In the genomic region with DNA sequence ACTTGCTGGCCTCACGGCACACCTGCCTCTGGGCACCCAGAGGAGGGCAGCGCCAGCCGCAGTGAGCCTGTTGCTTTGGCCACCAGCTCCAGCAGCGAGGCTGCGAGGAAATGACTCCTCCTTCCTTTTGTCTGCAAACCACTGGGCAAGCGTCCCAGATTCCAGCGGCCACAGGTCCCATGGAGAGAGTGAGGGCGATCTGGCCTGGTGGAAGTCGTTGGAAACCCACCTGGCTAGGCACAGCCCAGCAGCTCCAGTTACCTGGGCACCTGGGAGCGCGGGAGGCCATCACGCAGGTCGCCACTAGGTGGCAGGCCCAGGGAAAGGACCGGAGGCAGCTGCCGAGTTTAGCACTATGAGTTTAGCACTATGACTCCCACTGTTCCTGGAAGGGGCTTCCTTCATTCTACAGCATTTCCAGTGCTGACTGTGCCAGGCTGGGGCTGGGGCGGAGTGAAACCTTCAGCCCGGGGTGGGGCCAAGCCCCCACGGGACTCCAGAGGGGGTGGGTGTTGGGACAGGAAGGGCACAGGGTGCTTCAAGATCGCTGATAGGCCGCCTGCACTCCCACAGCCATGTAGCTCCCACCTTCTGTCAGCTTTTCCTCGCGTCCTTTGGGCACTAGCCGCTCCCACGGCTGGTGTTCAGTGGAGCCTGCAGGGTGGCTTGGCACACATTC, we compare ENCODE assay signal across 8 cellular contexts. TPM values are rescaled to one million over a fixed set of nuclear protein-coding genes. Genes with fewer than 3 reads are reported as not detected.
DNase-seq lines count a peak whose midpoint lies in the region; ATAC-seq, FAIRE-seq and TF ChIP-seq lines count a peak whose summit lies in the region.

No MANE protein-coding gene starts in this region.

- H3K9me3 ChIP-seq in GM12878 (replicated peaks; ENCODE audit: control insufficient read depth, insufficient read depth, low read length) (no peaks in the 10 kb centered on the region), left lung (no peaks in the 10 kb centered on the region)

- H3K4me3 ChIP-seq in GM12865 (ENCODE audit: low read depth, low read length) (no peak overlapping the region), GM12878 (no peak overlapping the region), left lung (no peak overlapping the region)

- H3K4me1 ChIP-seq in GM12878 (ENCODE audit: control insufficient read depth, insufficient read depth, low read length) (peaks cover 10% of the 10 kb centered on the region), left lung (peaks cover 24 to 46% of the 10 kb centered on the region in 2 donors)

- TF ChIP-seq POLR2A in GM12878 (IDR thresholded peaks at IDR 0.05; ENCODE audit: low read depth, low read length): no peak

- H4K20me1 ChIP-seq in GM12878 (ENCODE audit: control insufficient read depth, insufficient read depth): no peaks in the 10 kb centered on the region; the same call in 1 of the 2 replicates

- TF ChIP-seq CTCF in GM12865 (IDR thresholded peaks at IDR 0.05; ENCODE audit: insufficient read depth, low read depth, low read length, missing control alignments) (peak; percentile 90), GM12878 (IDR thresholded peaks at IDR 0.05 in 2 of 3, conservative IDR thresholded peaks at IDR 0.05 in 1 of 3; ENCODE audit: control insufficient read depth in 2 of 3, extremely low read depth in 1 of 3, insufficient read depth in 1 of 3, low read depth in 3 of 3, low read length in 3 of 3) (peak; percentile 80 to 91 (median 85)), left lung (IDR thresholded peaks at IDR 0.05) (peak; percentile 57 to 74)

- no peak overlapping the region for H3K4me2 ChIP-seq in GM12878 (ENCODE audit: control insufficient read depth, insufficient read depth)

- POLR2A ChIA-PET in GM12878 (lab: Charles Lee): interaction anchor here (1.3 kb wide), 1 partner anchor 14 kb away, joined by 3 read pairs; no protein-coding TSS in a partner anchor

- H3K27ac ChIP-seq in GM12878 (ENCODE audit: control insufficient read depth, insufficient read depth) (no peak overlapping the region), left lung (no peak overlapping the region)

- TF ChIP-seq EP300 in GM12878 (IDR thresholded peaks at IDR 0.05; ENCODE audit: borderline replicate concordance in 1 of 2, control insufficient read depth in 1 of 2, low read depth in 2 of 2, low read length in 2 of 2): no peak

- intact Hi-C loops in GM12878 (cut with micrococcal nuclease; ENCODE audit: unreplicated experiment) (no loop called here), left lung (cut with DNase I) (no loop called here)

- no TSS peak for BruUV-seq in GM12878 (replicated peaks; lab: Mats Ljungman, UMichigan)

- H2AFZ ChIP-seq in GM12878 (ENCODE audit: control insufficient read depth, low read depth, low read length): no peak overlapping the region

- CTCF ChIA-PET in GM12878 (lab: Yijun Ruan, JAX): interaction anchor here (0.6 to 10.9 kb wide), 21 partner anchors 10 to 314 kb away, joined by 3 to 137 read pairs (median 4); a partner anchor contains a TSS

- peak; percentile 52 for TF ChIP-seq RAD21 in GM12878 (IDR thresholded peaks at IDR 0.05; ENCODE audit: insufficient read depth, low read depth, low read length)

- no peak overlapping the region for H3K9ac ChIP-seq in GM12878 (ENCODE audit: control insufficient read depth, insufficient read depth, low read length)

- H3K36me3 ChIP-seq in GM12878 (ENCODE audit: control insufficient read depth in 2 of 2, insufficient read depth in 2 of 2, low read length in 1 of 2) (no peaks in the 10 kb centered on the region), left lung (no peaks in the 10 kb centered on the region)

- H3K27me3 ChIP-seq in GM12878 (replicated peaks in 1 of 2; ENCODE audit: control insufficient read depth in 2 of 2, insufficient read depth in 2 of 2, low read length in 1 of 2) (peaks cover 18 to 22% of the 10 kb centered on the region in 2 experiments; a peak in 3 of 4 replicates), left lung (peaks cover 59 to 100% of the 10 kb centered on the region in 2 donors)

- SMC1A ChIA-PET in GM12878 (lab: Charles Lee; ENCODE audit: uncharacterized antibody, unreplicated experiment): interaction anchor here (0.6 to 2.3 kb wide), 4 partner anchors 10 to 68 kb away, joined by 3 to 17 read pairs (median 4); a partner anchor contains a TSS

- in situ Hi-C loops in GM12878 (cut with MboI): no loop called here

- no peaks in the 10 kb centered on the region for H3K79me2 ChIP-seq in GM12878 (ENCODE audit: control insufficient read depth, insufficient read depth, low read length)

- peak; percentile 98 for FAIRE-seq in GM12878 (lab: Jason Lieb, UNC)

- peak; percentile 75 for ATAC-seq in GM12878
- ATAC-seq in left lung: peak; percentile 76
- ATAC-seq in GM21367 (IDR thresholded peaks at IDR 0.05; ENCODE audit: unreplicated experiment): no peak

- peak; percentile 63 for DNase-seq in GM12865 (ENCODE audit: low read depth)
- DNase-seq in NAMALWA (ENCODE audit: low spot score): peak; percentile 73
- peak; percentile 15 for DNase-seq in T1000 (lab: John Stamatoyannopoulos, UW)
- no peak for DNase-seq in GM12878 (ENCODE audit: low read depth, low spot score)
- DNase-seq in left lung: peak in 1 of 2 donors; percentile 85
- DNase-seq in stimulated activated CD8-positive, alpha-beta memory T cell treated with anti-CD3 and anti-CD28 coated beads, Interleukin-2, amount 100 ng/mL, for 48 hours (ENCODE audit: low read depth in 2 of 2): peak; percentile 55 to 66
- no peak for DNase-seq in foreskin melanocyte

- RAD21 ChIA-PET in GM12878 (lab: Charles Lee; ENCODE audit: unreplicated experiment): interaction anchor here (0.7 to 3.9 kb wide), 4 partner anchors 15 to 34 kb away, joined by 3 to 44 read pairs (median 3); no protein-coding TSS in a partner anchor

- WGBS in GM12878 (ENCODE audit: insufficient coverage, insufficient replicate concordance, low lambda C conversion rate, missing lambda C conversion rate): 13% methylated on average over 24 of the region's 24 CpGs

RNA-seq across cellular contexts. Expression of a gene that starts 1.1 kb away (rescaled TPM):
- total RNA-seq in GM12878 (2013; cell fraction: nucleolus; rRNA removed): 0.59 and 1.2 TPM in 2 replicates
- total RNA-seq in GM12878 (2014; rRNA removed): 0.44 TPM in 1 of 2 replicates, not detected in the other
- total RNA-seq in GM12878 (2014; rRNA removed; fragmentation: Illumina TruSeq; extraction: Trizol): not detected in 2 replicates
- 0.59 and 0.90 TPM in 2 replicates for total RNA-seq in GM12878 (2021)
- polyA plus RNA-seq in GM12878 (2011; ENCODE audit: low read depth): not detected
- polyA plus RNA-seq in GM12878 (2011; rRNA removed): 0.19 and 0.71 TPM in 2 replicates
- polyA plus RNA-seq in GM12878 (2011; cell fraction: cytosol; rRNA removed): 0.43 and 0.60 TPM in 2 replicates
- polyA plus RNA-seq in GM12878 (2011; cell fraction: nucleus; rRNA removed): 9.4 and 9.6 TPM in 2 replicates
- polyA plus RNA-seq in GM12878 (2012): 0.51 and 0.54 TPM in 2 replicates
- not detected in 2 replicates for polyA plus RNA-seq in GM12878 (2014; fragmentation: Illumina TruSeq; extraction: Trizol)
- polyA plus RNA-seq in GM12878 (2014; fragmentation: Nextera tagmentation; extraction: Ambion mirVana): not detected
- polyA plus RNA-seq in GM12878 (2014; rRNA removed): 0.18 and 0.28 TPM in 2 replicates
- not detected for polyA plus RNA-seq in GM12878 (2016; fragmentation: Nextera tagmentation; extraction: Ambion mirVana)
- 1.8 TPM in 1 of 2 replicates, not detected in the other for polyA minus RNA-seq in GM12878 (2011; rRNA and poly(A)+ RNA removed)
- polyA minus RNA-seq in GM12878 (2011; cell fraction: cytosol; rRNA and poly(A)+ RNA removed): 0.53 TPM in 1 of 2 replicates, not detected in the other
- 1.6 and 2.2 TPM in 2 replicates for polyA minus RNA-seq in GM12878 (2011; cell fraction: nucleus; rRNA and poly(A)+ RNA removed)
- total RNA-seq in left lung: 1 to 10 TPM; 1.2 to 3.7 TPM

RNA-seq across cellular contexts. Expression of a gene that starts 3.7 kb away (rescaled TPM):
- total RNA-seq in GM12878 (2013; cell fraction: nucleolus; rRNA removed): 0.38 and 0.49 TPM in 2 replicates
- total RNA-seq in GM12878 (2014; rRNA removed) (0.16 and 0.28 TPM in 2 replicates), GM12878 (2014; rRNA removed; fragmentation: Illumina TruSeq; extraction: Trizol) (0.13 and 0.14 TPM in 2 replicates), GM12878 (2021) (0.32 and 1.0 TPM in 2 replicates), left lung (1 to 10 TPM; 1.6 to 6.6 TPM)
- 0.38 TPM for polyA plus RNA-seq in GM12878 (2011; ENCODE audit: low read depth)
- polyA plus RNA-seq in GM12878 (2011; rRNA removed) (0.23 and 0.27 TPM in 2 replicates), GM12878 (2014; fragmentation: Illumina TruSeq; extraction: Trizol) (0.13 and 0.16 TPM in 2 replicates), GM12878 (2014; fragmentation: Nextera tagmentation; extraction: Ambion mirVana) (under 1 TPM; 0.13 TPM), GM12878 (2014; rRNA removed) (0.16 and 0.49 TPM in 2 replicates), GM12878 (2016; fragmentation: Nextera tagmentation; extraction: Ambion mirVana) (1 to 10 TPM; 1.2 to 2.0 TPM)
- polyA plus RNA-seq in GM12878 (2011; cell fraction: cytosol; rRNA removed): 0.33 and 0.35 TPM in 2 replicates
- polyA plus RNA-seq in GM12878 (2011; cell fraction: nucleus; rRNA removed): 0.26 and 0.43 TPM in 2 replicates
- 0.89 and 1.5 TPM in 2 replicates for polyA plus RNA-seq in GM12878 (2012)
- 0.15 and 0.31 TPM in 2 replicates for polyA minus RNA-seq in GM12878 (2011; rRNA and poly(A)+ RNA removed)
- 0.62 TPM in 1 of 2 replicates, not detected in the other for polyA minus RNA-seq in GM12878 (2011; cell fraction: cytosol; rRNA and poly(A)+ RNA removed)
- 0.12 and 0.57 TPM in 2 replicates for polyA minus RNA-seq in GM12878 (2011; cell fraction: nucleus; rRNA and poly(A)+ RNA removed)

RNA-seq across cellular contexts. Expression of a gene that starts 29.9 kb away (rescaled TPM):
- total RNA-seq in GM12878 (2013; cell fraction: nucleolus; rRNA removed): 10.4 and 10.7 TPM in 2 replicates
- total RNA-seq in GM12878 (2014; rRNA removed): 46.8 and 58.7 TPM in 2 replicates
- 26.2 and 26.6 TPM in 2 replicates for total RNA-seq in GM12878 (2014; rRNA removed; fragmentation: Illumina TruSeq; extraction: Trizol)
- total RNA-seq in GM12878 (2021): 96.9 and 106 TPM in 2 replicates
- polyA plus RNA-seq in GM12878 (2011; ENCODE audit: low read depth): 21.4 TPM
- 25.1 and 63.8 TPM in 2 replicates for polyA plus RNA-seq in GM12878 (2011; rRNA removed)
- 78.3 and 91.7 TPM in 2 replicates for polyA plus RNA-seq in GM12878 (2011; cell fraction: cytosol; rRNA removed)
- polyA plus RNA-seq in GM12878 (2011; cell fraction: nucleus; rRNA removed): 66.6 and 118 TPM in 2 replicates
- polyA plus RNA-seq in GM12878 (2012): 40.9 and 50.2 TPM in 2 replicates
- 15.6 and 47.8 TPM in 2 replicates for polyA plus RNA-seq in GM12878 (2014; fragmentation: Illumina TruSeq; extraction: Trizol)
- 10 to 100 TPM in 1 of 2 experiments, 1 to 10 TPM in 1; 8.9 to 20.2 TPM for polyA plus RNA-seq in GM12878 (2014; fragmentation: Nextera tagmentation; extraction: Ambion mirVana)
- polyA plus RNA-seq in GM12878 (2014; rRNA removed): 91.3 and 95.0 TPM in 2 replicates
- 100 to 1,000 TPM; 190 to 206 TPM for polyA plus RNA-seq in GM12878 (2016; fragmentation: Nextera tagmentation; extraction: Ambion mirVana)
- 48.9 and 64.2 TPM in 2 replicates for polyA minus RNA-seq in GM12878 (2011; rRNA and poly(A)+ RNA removed)
- 20.3 and 20.8 TPM in 2 replicates for polyA minus RNA-seq in GM12878 (2011; cell fraction: cytosol; rRNA and poly(A)+ RNA removed)
- 9.7 and 21.4 TPM in 2 replicates for polyA minus RNA-seq in GM12878 (2011; cell fraction: nucleus; rRNA and poly(A)+ RNA removed)
- 10 to 100 TPM; 28.8 to 30.1 TPM for total RNA-seq in left lung

RNA-seq across cellular contexts. Expression of a gene that starts 42.5 kb away (rescaled TPM):
- 12.4 and 16.1 TPM in 2 replicates for total RNA-seq in GM12878 (2013; cell fraction: nucleolus; rRNA removed)
- total RNA-seq in GM12878 (2014; rRNA removed) (0.16 TPM in 1 of 2 replicates, not detected in the other), GM12878 (2014; rRNA removed; fragmentation: Illumina TruSeq; extraction: Trizol) (not detected in 2 replicates), GM12878 (2021) (0.46 and 0.58 TPM in 2 replicates), left lung (1 to 10 TPM; 5.6 to 8.4 TPM)
- not detected for polyA plus RNA-seq in GM12878 (2011; ENCODE audit: low read depth)
- polyA plus RNA-seq in GM12878 (2011; rRNA removed) (5.0 and 8.6 TPM in 2 replicates), GM12878 (2014; fragmentation: Illumina TruSeq; extraction: Trizol) (not detected in 2 replicates), GM12878 (2014; fragmentation: Nextera tagmentation; extraction: Ambion mirVana) (not detected), GM12878 (2014; rRNA removed) (0.30 and 1.00 TPM in 2 replicates), GM12878 (2016; fragmentation: Nextera tagmentation; extraction: Ambion mirVana) (under 1 TPM; 0.23 to 0.29 TPM)
- polyA plus RNA-seq in GM12878 (2011; cell fraction: cytosol; rRNA removed): 10.1 and 17.7 TPM in 2 replicates
- polyA plus RNA-seq in GM12878 (2011; cell fraction: nucleus; rRNA removed): 65.4 and 67.1 TPM in 2 replicates
- polyA plus RNA-seq in GM12878 (2012): 0.11 and 0.36 TPM in 2 replicates
- polyA minus RNA-seq in GM12878 (2011; rRNA and poly(A)+ RNA removed): 2.9 and 6.4 TPM in 2 replicates
- 2.3 and 3.7 TPM in 2 replicates for polyA minus RNA-seq in GM12878 (2011; cell fraction: cytosol; rRNA and poly(A)+ RNA removed)
- polyA minus RNA-seq in GM12878 (2011; cell fraction: nucleus; rRNA and poly(A)+ RNA removed): 3.4 and 5.3 TPM in 2 replicates

Comparison
In these comparisons a context has a peak if more than half of its experiments do, and no peak if none do; other contexts are left out.
1. DNase-seq: peak in GM12865 (single experiment), NAMALWA (single experiment), T1000 (single experiment) and stimulated activated CD8-positive, alpha-beta memory T cell treated with anti-CD3 and anti-CD28 coated beads, Interleukin-2, amount 100 ng/mL, for 48 hours (2 of 2); none in GM12878 (single experiment) and foreskin melanocyte (single experiment).
2. Peak in every context shown above with its lines, with median percentiles within 50 percentile points of each other: CTCF ChIP-seq.